Comparison of ENCODE assay signal across 23 cellular contexts in the genomic region with DNA sequence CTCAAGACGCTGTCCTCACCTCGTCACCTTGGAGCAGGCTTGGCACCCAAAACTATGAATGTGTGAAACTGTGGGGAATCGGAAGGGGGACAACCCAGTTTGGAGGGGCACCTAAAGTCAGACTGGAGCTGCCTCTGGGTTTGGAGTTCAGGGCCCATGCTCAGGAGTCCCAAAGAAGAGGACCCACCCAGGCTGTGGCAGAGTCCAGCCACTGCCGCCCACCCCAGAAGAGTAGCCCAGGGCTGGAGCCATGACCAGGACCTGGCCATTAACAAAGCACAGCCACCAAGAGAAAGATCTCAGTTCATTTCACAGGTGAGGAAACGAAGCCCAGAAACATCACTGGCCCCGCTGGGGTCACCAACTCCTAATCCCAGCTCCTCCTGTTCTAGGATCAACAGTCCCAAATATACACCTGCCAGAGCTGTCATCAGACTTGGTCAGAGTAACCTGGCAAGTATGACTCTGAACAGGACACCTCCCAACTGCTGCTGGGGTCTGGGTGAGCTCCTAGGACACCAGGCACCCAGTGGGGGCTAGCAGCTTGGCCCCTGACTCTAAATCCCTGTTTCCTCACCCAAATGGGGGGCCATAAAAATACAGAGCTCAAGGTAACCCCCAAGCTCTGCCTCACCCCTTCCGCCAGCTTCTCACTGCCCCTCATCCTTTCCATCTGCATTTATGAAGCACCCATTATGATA. TPM values are rescaled to one million over a fixed set of nuclear protein-coding genes. Genes with fewer than 3 reads are reported as not detected.
DNase-seq lines count a peak whose midpoint lies in the region; ATAC-seq and TF ChIP-seq lines count a peak whose summit lies in the region.
"Had no signal": no experiment of that assay in that cellular context is flagged by ENCODE, and none has a peak within 500 bp of the region (broad histone marks: within the 10 kb centered on the region; RNA-seq: fewer than 3 reads in every experiment).

No MANE protein-coding gene starts in this region.

- intact Hi-C loops in right cardiac atrium (cut with DNase I) = no loop called here
- intact Hi-C loops in left cardiac atrium (cut with DNase I) = no loop called here
- intact Hi-C loops in natural killer cell (cut with micrococcal nuclease) = no loop called here
- intact Hi-C loops in vagina (cut with DNase I) = no loop called here

- no peak overlapping the region for H3K4me3 Mint-ChIP-seq in natural killer cell
- H3K4me3 Mint-ChIP-seq: activated CD4-positive, alpha-beta T cell treated with anti-CD3 and anti-CD28 coated beads, Interleukin-2, amount 10 ng/mL, durations not matched to agents 7 days and 5 days; H9; nephron progenitor cell had no signal

- no peak for TF ChIP-seq POLR2A in vagina (IDR thresholded peaks at IDR 0.05)

- no peaks in the 10 kb centered on the region for H3K36me3 Mint-ChIP-seq in natural killer cell

- H3K4me1 ChIP-seq in right cardiac atrium (ENCODE audit: control insufficient read depth, insufficient read depth, low read length) = peaks cover 11% of the 10 kb centered on the region
- peaks cover 77% of the 10 kb centered on the region for H3K4me1 ChIP-seq in vagina

- H3K27ac ChIP-seq in right cardiac atrium (ENCODE audit: low read length) (no peak overlapping the region), vagina (peak overlapping the region; percentile 85)
- H3K27ac ChIP-seq: C4-2B had no signal

- TF ChIP-seq CTCF in natural killer cell (IDR thresholded peaks at IDR 0.05) (no peak), vagina (IDR thresholded peaks at IDR 0.05) (no peak)

- DNase-seq in right cardiac atrium = peak in 2 of 3 donors; percentile 43 to 44
- no peak for DNase-seq in left cardiac atrium
- DNase-seq in natural killer cell = peak; percentile 10
- peak in 1 of 2 donors; percentile 85 for DNase-seq in vagina (ENCODE audit: extremely low spot score in 2 of 2)
- DNase-seq in LoVo (ENCODE audit: low spot score) = no peak
- DNase-seq in activated effector memory CD4-positive, alpha-beta T cell treated with anti-CD3 and anti-CD28 coated beads, Interleukin-2, amount 50 U/mL, for 16 hours = no peak
- DNase-seq: ACHN; activated CD4-positive, alpha-beta T cell treated with anti-CD3 and anti-CD28 coated beads, Interleukin-2, amount 10 ng/mL, durations not matched to agents 7 days and 5 days; activated CD8-positive, alpha-beta memory T cell treated with anti-CD3 and anti-CD28 coated beads, Interleukin-2, amount 50 U/mL, for 48 hours; activated effector memory CD4-positive, alpha-beta T cell treated with Interleukin-2 at 50 U/mL for 16 hours; DMS 273 treated with DMSO at 0.1 percent for 48 hours; H9; kidney glomerular epithelial cell; mesendoderm; MG63; NCI-H146; NCI-H748 treated with DMSO at 0.1 percent for 48 hours; nephron progenitor cell; SHP77 treated with DMSO at 0.1 percent for 48 hours had no signal

- H3K4me1 Mint-ChIP-seq in natural killer cell = peaks cover 5 to 15% of the 10 kb centered on the region in 2 donors

- 83% methylated on average over 7 of the region's 7 CpGs for WGBS in right cardiac atrium

- H3K9me3 ChIP-seq in right cardiac atrium (ENCODE audit: control insufficient read depth, low read length) (no peaks in the 10 kb centered on the region), vagina (no peaks in the 10 kb centered on the region)
- H3K9me3 ChIP-seq: adrenal gland, gastroesophageal sphincter, MG63 had no signal

- H3K36me3 ChIP-seq in vagina = no peaks in the 10 kb centered on the region
- H3K36me3 ChIP-seq: adrenal gland, gastroesophageal sphincter, MG63 had no signal

- no peaks in the 10 kb centered on the region for H3K9me3 Mint-ChIP-seq in natural killer cell
- H3K9me3 Mint-ChIP-seq: activated CD4-positive, alpha-beta T cell treated with anti-CD3 and anti-CD28 coated beads, Interleukin-2, amount 10 ng/mL, durations not matched to agents 7 days and 5 days; H9; nephron progenitor cell had no signal

- no peak for ATAC-seq in right cardiac atrium
- no peak for ATAC-seq in left cardiac atrium
- no peak for ATAC-seq in natural killer cell
- ATAC-seq: gastroesophageal sphincter had no signal

- H3K27me3 ChIP-seq in right cardiac atrium (ENCODE audit: control insufficient read depth, insufficient read depth) = no peaks in the 10 kb centered on the region
- H3K27me3 ChIP-seq in vagina = no peaks in the 10 kb centered on the region
- H3K27me3 ChIP-seq: adrenal gland, MG63 had no signal

- no peak overlapping the region for H3K27ac Mint-ChIP-seq in natural killer cell
- H3K27ac Mint-ChIP-seq: activated CD4-positive, alpha-beta T cell treated with anti-CD3 and anti-CD28 coated beads, Interleukin-2, amount 10 ng/mL, durations not matched to agents 7 days and 5 days; nephron progenitor cell had no signal

- peaks cover 22 to 44% of the 10 kb centered on the region in 2 donors for H3K27me3 Mint-ChIP-seq in natural killer cell (ENCODE audit: low read depth in 2 of 2)

- H3K4me3 ChIP-seq in right cardiac atrium (ENCODE audit: low read length) (no peak overlapping the region), vagina (peak overlapping the region in 1 of 2 donors; percentile 2)
- H3K4me3 ChIP-seq: MG63 had no signal

RNA-seq across cellular contexts. Expression of a gene that starts 2.7 kb away (rescaled TPM):
- total RNA-seq in right cardiac atrium (10 to 100 TPM; 12.0 to 18.9 (median 14.9) TPM), left cardiac atrium (10 to 100 TPM; 17.3 to 21.8 TPM), natural killer cell (not detected), vagina (32.2 TPM)
- 9.7 TPM for polyA plus RNA-seq in right cardiac atrium
- total RNA-seq: activated CD4-positive, alpha-beta T cell treated with anti-CD3 and anti-CD28 coated beads, Interleukin-2, amount 10 ng/mL, durations not matched to agents 7 days and 5 days; OCI-LY7 had no signal

RNA-seq across cellular contexts. Expression of a gene that starts 23.3 kb away (rescaled TPM):
- 10 to 100 TPM; 37.5 to 50.1 (median 42.5) TPM for total RNA-seq in right cardiac atrium
- 43.1 TPM for polyA plus RNA-seq in right cardiac atrium
- total RNA-seq in left cardiac atrium = 10 to 100 TPM; 70.5 to 90.6 TPM
- 10 to 100 TPM; 10.8 to 17.8 (median 11.5) TPM for total RNA-seq in natural killer cell
- 41.5 TPM for total RNA-seq in vagina

RNA-seq across cellular contexts. Expression of a gene that starts 35.5 kb away (rescaled TPM):
- total RNA-seq in right cardiac atrium = 1 to 10 TPM; 2.9 to 4.6 (median 3.2) TPM
- polyA plus RNA-seq in right cardiac atrium = 4.6 TPM
- total RNA-seq in left cardiac atrium = 1 to 10 TPM; 3.4 to 3.9 TPM
- 1 to 10 TPM in 2 of 3 donors, under 1 TPM in 1; 0.32 to 2.0 (median 1.4) TPM for total RNA-seq in natural killer cell
- 4.4 TPM for total RNA-seq in vagina
- total RNA-seq: activated CD4-positive, alpha-beta T cell treated with anti-CD3 and anti-CD28 coated beads, Interleukin-2, amount 10 ng/mL, durations not matched to agents 7 days and 5 days had no signal

RNA-seq across cellular contexts. Expression of a gene that starts 52.8 kb away (rescaled TPM):
- total RNA-seq in right cardiac atrium = 1,000 to 10,000 TPM; 2,632 to 3,447 (median 3,097) TPM
- polyA plus RNA-seq in right cardiac atrium = 3,090 TPM
- total RNA-seq in left cardiac atrium = 1,000 to 10,000 TPM; 2,726 to 3,432 TPM
- total RNA-seq in natural killer cell = 1,000 to 10,000 TPM; 1,067 to 1,951 (median 1,796) TPM
- total RNA-seq in vagina = 2,421 TPM

Comparison
In these comparisons a context has a peak if more than half of its experiments do, and no peak if none do; other contexts are left out.
1. DNase-seq: peak in right cardiac atrium (2 of 3) and natural killer cell (single experiment); none in left cardiac atrium (single experiment), LoVo (single experiment) and activated effector memory CD4-positive, alpha-beta T cell treated with anti-CD3 and anti-CD28 coated beads, Interleukin-2, amount 50 U/mL, for 16 hours (single experiment).
2. RNA of a gene that starts 2.7 kb away (total RNA-seq): 32.2 TPM in vagina (single experiment), 17.3 to 21.8 TPM in left cardiac atrium and 12.0 to 18.9 TPM in right cardiac atrium; not detected in natural killer cell; every median in the first group is over 10 times any median in the second.